ENCODE assay signal across 5 cellular contexts in the genomic region with DNA sequence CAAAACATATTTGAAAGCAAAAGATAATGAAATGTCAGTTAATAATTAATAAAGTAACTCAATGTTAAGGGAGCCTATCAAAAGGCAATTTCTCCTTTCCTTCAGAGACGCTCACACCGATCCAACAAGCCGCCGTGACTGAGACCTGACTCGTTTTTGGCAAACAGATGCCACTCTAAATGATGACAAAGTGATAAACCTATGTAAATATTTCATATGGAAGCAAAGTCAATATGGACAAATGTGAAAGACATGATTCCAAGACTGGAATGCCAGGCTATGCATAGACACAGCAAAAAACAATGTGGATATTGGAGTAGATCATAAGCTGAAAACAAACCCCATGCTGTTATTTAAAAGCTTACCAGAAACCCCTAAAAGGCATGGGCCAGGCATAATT.
"Had no signal": no experiment of that assay in that cellular context is flagged by ENCODE, and none has a peak within 500 bp of the region (broad histone marks: within the 10 kb centered on the region; RNA-seq: fewer than 3 reads in every experiment).

No MANE protein-coding gene starts in this region.

- ATAC-seq: GM23338, K562 had no signal

- DNase-seq: H9, HCEC 1CT, IMR-90 had no signal
